Comparison of ENCODE assay signal across 12 cellular contexts in genomic region chr16:14013145-14013570, GRCh38. TPM values are rescaled to one million over a fixed set of nuclear protein-coding genes. Genes with fewer than 3 reads are reported as not detected.
DNase-seq lines count a peak whose midpoint lies in the region; ATAC-seq and TF ChIP-seq lines count a peak whose summit lies in the region.
"Had no signal": no experiment of that assay in that cellular context is flagged by ENCODE, and none has a peak within 500 bp of the region (broad histone marks: within the 10 kb centered on the region; RNA-seq: fewer than 3 reads in every experiment).

No MANE protein-coding gene starts in this region.

- H3K9me3 Mint-ChIP-seq in progenitor cell of endocrine pancreas (ENCODE audit: low read depth): no peaks in the 10 kb centered on the region
- H3K9me3 Mint-ChIP-seq: CD4-positive, alpha-beta memory T cell; naive B cell had no signal

- H3K9me3 ChIP-seq in BE2C (no peaks in the 10 kb centered on the region), PC-9 (ENCODE audit: insufficient read depth, low read depth) (no peaks in the 10 kb centered on the region), esophagus squamous epithelium (no peaks in the 10 kb centered on the region)

- intact Hi-C loops in PC-9 (cut with micrococcal nuclease; ENCODE audit: unreplicated experiment) (no loop called here), esophagus squamous epithelium (cut with DNase I) (no loop called here)

- H3K27ac ChIP-seq in PC-9: peak overlapping the region; percentile 85
- H3K27ac ChIP-seq in esophagus squamous epithelium: peak overlapping the region in 3 of 4 donors; percentile 68 to 81 (median 73)

- H2AFZ ChIP-seq in PC-9: no peak overlapping the region

- H3K4me1 Mint-ChIP-seq in progenitor cell of endocrine pancreas (ENCODE audit: low read depth): peaks cover 24% of the 10 kb centered on the region
- H3K4me1 Mint-ChIP-seq: CD4-positive, alpha-beta memory T cell had no signal

- peaks cover 49% of the 10 kb centered on the region for H3F3A ChIP-seq in PC-9 (ENCODE audit: insufficient read depth, low read depth)

- BruUV-seq in PC-9 (replicated peaks; lab: Mats Ljungman, UMichigan): no TSS peak

- H3K4me3 Mint-ChIP-seq in progenitor cell of endocrine pancreas (ENCODE audit: low read depth): no peak overlapping the region
- H3K4me3 Mint-ChIP-seq: CD4-positive, alpha-beta memory T cell; naive B cell had no signal

- peak overlapping the region; percentile 49 for H3K27ac Mint-ChIP-seq in progenitor cell of endocrine pancreas
- H3K27ac Mint-ChIP-seq: CD4-positive, alpha-beta memory T cell had no signal

- H3K4me2 ChIP-seq in PC-9: peak overlapping the region; percentile 77

- WGBS in esophagus squamous epithelium, 2 donors: 84 to 87% methylated on average over 2 to 3 of the region's 4 CpGs

- ATAC-seq in stimulated activated naive CD8-positive, alpha-beta T cell treated with anti-CD3 and anti-CD28 coated beads, Interleukin-15, Interleukin-2, amounts not matched to agents 100 U/mL and 50 U/mL, for 24 hours: no peak

- H3K4me1 ChIP-seq in BE2C: peaks cover 16% of the 10 kb centered on the region
- peaks cover 45% of the 10 kb centered on the region for H3K4me1 ChIP-seq in PC-9 (replicated peaks; ENCODE audit: insufficient read depth)
- peaks cover 4 to 52% (median 27%) of the 10 kb centered on the region in 3 donors for H3K4me1 ChIP-seq in esophagus squamous epithelium

- DNase-seq in BE2C: peak; percentile 42
- DNase-seq in PC-9: no peak
- DNase-seq in esophagus squamous epithelium (lab: John Stamatoyannopoulos, UW): no peak
- no peak for DNase-seq in progenitor cell of endocrine pancreas (ENCODE audit: low spot score, unreplicated experiment)
- DNase-seq in D341Med (ENCODE audit: low spot score): no peak
- DNase-seq in stimulated activated naive CD8-positive, alpha-beta T cell treated with anti-CD3 and anti-CD28 coated beads, Interleukin-15, Interleukin-2, amounts not matched to agents 100 U/mL and 50 U/mL, for 24 hours: no peak
- no peak for DNase-seq in MV-4-11 (lab: John Stamatoyannopoulos, UW)
- DNase-seq in NCI-H69 (lab: John Stamatoyannopoulos, UW): no peak
- DNase-seq: anterior cingulate cortex; CD4-positive, alpha-beta memory T cell; MM.1S; naive B cell had no signal

- CTCF ChIA-PET in PC-9 (lab: Charles Lee): interaction anchor here (0.6 kb wide), 1 partner anchor 22 kb away, joined by 3 read pairs; no protein-coding TSS in a partner anchor

- no peak for TF ChIP-seq POLR2A in esophagus squamous epithelium (IDR thresholded peaks at IDR 0.05)

- no peaks in the 10 kb centered on the region for H3K36me3 ChIP-seq in BE2C
- no peaks in the 10 kb centered on the region for H3K36me3 ChIP-seq in PC-9 (ENCODE audit: low read depth)
- no peaks in the 10 kb centered on the region for H3K36me3 ChIP-seq in esophagus squamous epithelium

- no peaks in the 10 kb centered on the region for H3K9me2 ChIP-seq in PC-9 (ENCODE audit: insufficient read depth)

- no peaks in the 10 kb centered on the region for H3K27me3 ChIP-seq in BE2C
- no peaks in the 10 kb centered on the region for H3K27me3 ChIP-seq in PC-9 (ENCODE audit: insufficient read depth, low read depth)
- no peaks in the 10 kb centered on the region for H3K27me3 ChIP-seq in esophagus squamous epithelium

- no peaks in the 10 kb centered on the region for H3K36me3 Mint-ChIP-seq in progenitor cell of endocrine pancreas (ENCODE audit: insufficient read depth)
- H3K36me3 Mint-ChIP-seq: CD4-positive, alpha-beta memory T cell; naive B cell had no signal

- no peaks in the 10 kb centered on the region for H4K20me1 ChIP-seq in PC-9 (ENCODE audit: insufficient read depth)

- POLR2A ChIA-PET in PC-9 (lab: Charles Lee; ENCODE audit: unreplicated experiment): no interaction called here

- no peaks in the 10 kb centered on the region for H3K79me2 ChIP-seq in PC-9 (ENCODE audit: low read depth)

- H3K4me3 ChIP-seq in BE2C (ENCODE audit: low read depth, low read length): peak overlapping the region; percentile 7; the same call in 1 of the 2 replicates
- H3K4me3 ChIP-seq in PC-9: peak overlapping the region; percentile 30; the same call in 1 of the 2 replicates
- peak overlapping the region in 1 of 4 donors; percentile 21 for H3K4me3 ChIP-seq in esophagus squamous epithelium

- no peak for TF ChIP-seq CTCF in BE2C (IDR thresholded peaks at IDR 0.05; ENCODE audit: low read depth, low read length)
- no peak for TF ChIP-seq CTCF in PC-9 (conservative IDR thresholded peaks at IDR 0.05)
- no peak for TF ChIP-seq CTCF in esophagus squamous epithelium (IDR thresholded peaks at IDR 0.05)
- no peak for TF ChIP-seq CTCF in progenitor cell of endocrine pancreas (IDR thresholded peaks at IDR 0.05; ENCODE audit: unreplicated experiment)

- peaks cover 11% of the 10 kb centered on the region for H3K27me3 Mint-ChIP-seq in progenitor cell of endocrine pancreas

RNA-seq across cellular contexts. Expression of gene MRTFB, which starts 58.0 kb away (rescaled TPM):
- 8.7 TPM for polyA plus RNA-seq in BE2C (2012; ENCODE audit: insufficient read depth, insufficient read length, low read depth)
- total RNA-seq in PC-9 (2021) (47.3 and 71.5 TPM in 2 replicates), esophagus squamous epithelium (10 to 100 TPM; 17.1 to 77.8 (median 21.9) TPM), progenitor cell of endocrine pancreas (83.1 and 88.1 TPM in 2 replicates)
